ENCODE assay signal across 23 cellular contexts in genomic region chr10:126153686-126154628, GRCh38.
DNase-seq lines count a peak whose midpoint lies in the region; TF ChIP-seq lines count a peak whose summit lies in the region.
"Had no signal": no experiment of that assay in that cellular context is flagged by ENCODE, and none has a peak within 500 bp of the region (broad histone marks: within the 10 kb centered on the region; RNA-seq: fewer than 3 reads in every experiment).

No MANE protein-coding gene starts in this region.

- in situ Hi-C loops in GM23248 (cut with MboI), result no loop called here

- H3K4me3 ChIP-seq in GM23248, result no peak overlapping the region
- H3K4me3 ChIP-seq in choroid plexus epithelial cell (ENCODE audit: low read depth, low read length), result no peak overlapping the region
- H3K4me3 ChIP-seq in osteoblast (ENCODE audit: insufficient read depth, low read length), result no peak overlapping the region
- H3K4me3 ChIP-seq: heart right ventricle, lung, skin epidermis, transverse colon had no signal

- DNase-seq in GM23248, result peak; percentile 35
- peak; percentile 19 for DNase-seq in choroid plexus epithelial cell (ENCODE audit: low read depth)
- DNase-seq in iPS-NIHi11 (ENCODE audit: low spot score), result peak; percentile 25
- no peak for DNase-seq in osteoblast (ENCODE audit: insufficient read length, low spot score, missing footprints)
- no peak for DNase-seq in NAMALWA (ENCODE audit: low spot score)
- no peak for DNase-seq in GM10248 (ENCODE audit: extremely low spot score)
- DNase-seq in posterior vena cava (ENCODE audit: low spot score), result no peak
- DNase-seq in Ammon's horn (ENCODE audit: low spot score), result no peak
- DNase-seq: activated CD4-positive, CD25-positive, alpha-beta regulatory T cell treated with anti-CD3 and anti-CD28 coated beads, Interleukin-2, amount 50 U/mL, for 72 hours; activated naive CD4-positive, alpha-beta T cell treated with anti-CD3 and anti-CD28 coated beads, Interleukin-2, amount 50 U/mL, for 16 hours; activated T-cell treated with anti-CD3 and anti-CD28 coated beads, Interleukin-2, amount 50 U/mL, for 72 hours; anterior cingulate cortex; CD8-positive, alpha-beta memory T cell; DMS79 treated with DMSO at 0.1 percent for 48 hours; effector memory CD8-positive, alpha-beta T cell; NCI-H1417 treated with DMSO at 0.1 percent for 48 hours; NCI-H526; stimulated activated naive CD8-positive, alpha-beta T cell treated with anti-CD3 and anti-CD28 coated beads, Interleukin-15, Interleukin-2, amounts not matched to agents 100 U/mL and 50 U/mL, for 24 hours; T1000; transverse colon had no signal

- CTCF ChIA-PET in GM10248 (lab: Yijun Ruan, JAX), result interaction anchor here (1.0 to 1.5 kb wide), 2 partner anchors 23 kb away, joined by 3 read pairs; no protein-coding TSS in a partner anchor

- peaks cover 23% of the 10 kb centered on the region for H3K36me3 ChIP-seq in GM23248 (ENCODE audit: low read depth)
- H3K36me3 ChIP-seq in osteoblast (ENCODE audit: insufficient read depth, low read length), result peaks cover 23% of the 10 kb centered on the region
- H3K36me3 ChIP-seq: heart right ventricle, transverse colon had no signal

- H3K27me3 ChIP-seq in GM23248 (replicated peaks; ENCODE audit: insufficient read depth) (no peaks in the 10 kb centered on the region), osteoblast (ENCODE audit: insufficient read depth, low read length) (no peaks in the 10 kb centered on the region)
- H3K27me3 ChIP-seq: transverse colon had no signal

- intact Hi-C loops in posterior vena cava (cut with DNase I), result loop anchor here in 1 of 2 donors (5.0 kb wide), 1 partner anchor 1698 kb away; no protein-coding TSS in a partner anchor

- peaks cover 19% of the 10 kb centered on the region; the same call in 1 of the 2 replicates for H3F3A ChIP-seq in GM23248 (ENCODE audit: insufficient read depth)

- no peak overlapping the region for H3K9ac ChIP-seq in GM23248

- H3K9me3 ChIP-seq in GM23248 (ENCODE audit: low read depth), result no peaks in the 10 kb centered on the region
- H3K9me3 ChIP-seq in osteoblast (ENCODE audit: low read depth, low read length), result peaks cover 2% of the 10 kb centered on the region
- H3K9me3 ChIP-seq: transverse colon had no signal

- TF ChIP-seq CTCF in choroid plexus epithelial cell (conservative IDR thresholded peaks at IDR 0.05; ENCODE audit: low read depth, low read length), result no peak
- no peak for TF ChIP-seq CTCF in osteoblast (IDR thresholded peaks at IDR 0.05; ENCODE audit: extremely low read depth, low read depth, low read length)
- TF ChIP-seq CTCF in GM10248 (IDR thresholded peaks at IDR 0.05; ENCODE audit: control extremely low read depth, extremely low read depth, low read depth, missing control alignments), result no peak

- H3K4me1 ChIP-seq in GM23248 (ENCODE audit: insufficient read depth) (peaks cover 9% of the 10 kb centered on the region), osteoblast (ENCODE audit: insufficient read depth, low read length) (peaks cover 21% of the 10 kb centered on the region)
- H3K4me1 ChIP-seq: transverse colon had no signal

- WGBS in GM23248 (ENCODE audit: low coverage in 1 of 2, low lambda C conversion rate in 2 of 2, missing lambda C conversion rate in 2 of 2), 2 experiments, result 48 to 50% methylated on average over 2 of the region's 2 CpGs

- no peaks in the 10 kb centered on the region for H3K9me2 ChIP-seq in GM23248 (ENCODE audit: insufficient read depth)

- H3K27ac ChIP-seq in GM23248, result no peak overlapping the region
- peak overlapping the region; percentile 75 for H3K27ac ChIP-seq in osteoblast (ENCODE audit: low read depth, low read length)
- H3K27ac ChIP-seq: transverse colon had no signal

- no peak overlapping the region for H3K4me2 ChIP-seq in GM23248 (ENCODE audit: unreplicated experiment)
- H3K4me2 ChIP-seq in osteoblast (ENCODE audit: insufficient read depth, low read length), result peak overlapping the region; percentile 3

- POLR2A ChIA-PET in GM10248 (lab: Yijun Ruan, JAX), result no interaction called here

- H4K20me1 ChIP-seq in GM23248 (ENCODE audit: insufficient read depth) (no peaks in the 10 kb centered on the region), osteoblast (ENCODE audit: insufficient read depth, low read length) (no peaks in the 10 kb centered on the region)

- H2AFZ ChIP-seq in GM23248 (no peak overlapping the region), osteoblast (ENCODE audit: low read length) (no peak overlapping the region)

- H3K79me2 ChIP-seq in GM23248 (ENCODE audit: insufficient read depth), result no peaks in the 10 kb centered on the region
- H3K79me2 ChIP-seq in osteoblast (ENCODE audit: insufficient read depth, low read length), result no peaks in the 10 kb centered on the region

Comparison
In these comparisons a context has a peak if more than half of its experiments do, and no peak if none do; other contexts are left out.
1. DNase-seq: peak in GM23248 (single experiment), choroid plexus epithelial cell (single experiment) and iPS-NIHi11 (single experiment); none in osteoblast (single experiment), NAMALWA (single experiment), GM10248 (single experiment), posterior vena cava (single experiment) and Ammon's horn (single experiment).